In genomic region chr9:98087420-98088354, GRCh38 we compare ENCODE assay signal across 9 cellular contexts. TPM values are rescaled to one million over a fixed set of nuclear protein-coding genes. Genes with fewer than 3 reads are reported as not detected.
DNase-seq lines count a peak whose midpoint lies in the region; ATAC-seq and TF ChIP-seq lines count a peak whose summit lies in the region.
"Had no signal": no experiment of that assay in that cellular context is flagged by ENCODE, and none has a peak within 500 bp of the region (broad histone marks: within the 10 kb centered on the region; RNA-seq: fewer than 3 reads in every experiment).

No MANE protein-coding gene starts in this region.

- peaks cover 36% of the 10 kb centered on the region for H3K4me1 Mint-ChIP-seq in central memory CD8-positive, alpha-beta T cell

- H3K4me1 ChIP-seq in left lung (peaks cover 0 to 15% of the 10 kb centered on the region in 2 donors), thymus (ENCODE audit: control insufficient read depth, insufficient read depth, low read length) (peaks cover 2% of the 10 kb centered on the region)

- no peak for ATAC-seq in central memory CD8-positive, alpha-beta T cell (replicated peaks; ENCODE audit: extremely low read depth, poor library complexity, severe bottlenecking)
- ATAC-seq in left lung: peak; percentile 82

- H3K27ac ChIP-seq in left lung (no peak overlapping the region), thymus (ENCODE audit: low read depth) (peak overlapping the region; percentile 53)

- WGBS in thymus: 88% methylated on average over 92 of the region's 92 CpGs

- H3K36me3 ChIP-seq in left lung: peaks cover 3 to 69% of the 10 kb centered on the region in 2 donors
- H3K36me3 ChIP-seq in thymus (ENCODE audit: control insufficient read depth, insufficient read depth): peaks cover 34% of the 10 kb centered on the region

- peak; percentile 49 for DNase-seq in activated CD4-positive, alpha-beta T cell treated with anti-CD3 and anti-CD28 coated beads for 48 hours
- no peak for DNase-seq in activated CD4-positive, alpha-beta T cell treated with anti-CD3 and anti-CD28 coated beads, Interleukin-2, amount 50 U/mL, for 4 hours
- DNase-seq in central memory CD8-positive, alpha-beta T cell (ENCODE audit: low spot score in 2 of 2): no peak
- DNase-seq in left lung (peak; percentile 64 to 85), NCI-H128 (lab: John Stamatoyannopoulos, UW; ENCODE audit: unreplicated experiment) (no peak), NCI-H187 (lab: John Stamatoyannopoulos, UW) (no peak), NOMO-1 (lab: John Stamatoyannopoulos, UW; ENCODE audit: unreplicated experiment in 2 of 2) (no peak)
- DNase-seq: ACHN had no signal

- no peaks in the 10 kb centered on the region for H3K9me3 Mint-ChIP-seq in central memory CD8-positive, alpha-beta T cell

- H3K4me3 ChIP-seq in left lung (peak overlapping the region; percentile 27), thymus (ENCODE audit: low read length) (no peak overlapping the region)

- H3K36me3 Mint-ChIP-seq in central memory CD8-positive, alpha-beta T cell (ENCODE audit: insufficient read depth): peaks cover 35% of the 10 kb centered on the region

- H3K9me3 ChIP-seq in left lung (no peaks in the 10 kb centered on the region), thymus (ENCODE audit: control insufficient read depth) (no peaks in the 10 kb centered on the region)

- intact Hi-C loops in left lung (cut with DNase I): no loop called here

- peak overlapping the region; percentile 79 for H3K27ac Mint-ChIP-seq in central memory CD8-positive, alpha-beta T cell (ENCODE audit: low read depth)

- no peak overlapping the region for H3K4me3 Mint-ChIP-seq in central memory CD8-positive, alpha-beta T cell

- H3K27me3 Mint-ChIP-seq in central memory CD8-positive, alpha-beta T cell: no peaks in the 10 kb centered on the region

- no peak for TF ChIP-seq CTCF in left lung (IDR thresholded peaks at IDR 0.05)

- H3K27me3 ChIP-seq in left lung (no peaks in the 10 kb centered on the region), thymus (ENCODE audit: control insufficient read depth, insufficient read depth) (no peaks in the 10 kb centered on the region)

RNA-seq across cellular contexts. Expression of gene NANS, which starts 31.2 kb away (rescaled TPM):
- 10 to 100 TPM; 51.8 to 72.0 TPM for total RNA-seq in left lung
- polyA plus RNA-seq in thymus: 38.0 TPM

RNA-seq across cellular contexts. Expression of gene TRIM14, which starts 31.3 kb away (rescaled TPM):
- total RNA-seq in left lung: 10 to 100 TPM; 26.8 to 37.2 TPM
- polyA plus RNA-seq in thymus: 16.4 TPM

Comparison
In these comparisons a context has a peak if more than half of its experiments do, and no peak if none do; other contexts are left out.
1. DNase-seq: peak in activated CD4-positive, alpha-beta T cell treated with anti-CD3 and anti-CD28 coated beads for 48 hours (single experiment) and left lung (2 of 2); none in activated CD4-positive, alpha-beta T cell treated with anti-CD3 and anti-CD28 coated beads, Interleukin-2, amount 50 U/mL, for 4 hours (0 of 2), central memory CD8-positive, alpha-beta T cell (0 of 2), NCI-H128 (single experiment), NCI-H187 (0 of 2) and NOMO-1 (0 of 2).